10 cellular contexts compared by ENCODE assay signal in the genomic region with DNA sequence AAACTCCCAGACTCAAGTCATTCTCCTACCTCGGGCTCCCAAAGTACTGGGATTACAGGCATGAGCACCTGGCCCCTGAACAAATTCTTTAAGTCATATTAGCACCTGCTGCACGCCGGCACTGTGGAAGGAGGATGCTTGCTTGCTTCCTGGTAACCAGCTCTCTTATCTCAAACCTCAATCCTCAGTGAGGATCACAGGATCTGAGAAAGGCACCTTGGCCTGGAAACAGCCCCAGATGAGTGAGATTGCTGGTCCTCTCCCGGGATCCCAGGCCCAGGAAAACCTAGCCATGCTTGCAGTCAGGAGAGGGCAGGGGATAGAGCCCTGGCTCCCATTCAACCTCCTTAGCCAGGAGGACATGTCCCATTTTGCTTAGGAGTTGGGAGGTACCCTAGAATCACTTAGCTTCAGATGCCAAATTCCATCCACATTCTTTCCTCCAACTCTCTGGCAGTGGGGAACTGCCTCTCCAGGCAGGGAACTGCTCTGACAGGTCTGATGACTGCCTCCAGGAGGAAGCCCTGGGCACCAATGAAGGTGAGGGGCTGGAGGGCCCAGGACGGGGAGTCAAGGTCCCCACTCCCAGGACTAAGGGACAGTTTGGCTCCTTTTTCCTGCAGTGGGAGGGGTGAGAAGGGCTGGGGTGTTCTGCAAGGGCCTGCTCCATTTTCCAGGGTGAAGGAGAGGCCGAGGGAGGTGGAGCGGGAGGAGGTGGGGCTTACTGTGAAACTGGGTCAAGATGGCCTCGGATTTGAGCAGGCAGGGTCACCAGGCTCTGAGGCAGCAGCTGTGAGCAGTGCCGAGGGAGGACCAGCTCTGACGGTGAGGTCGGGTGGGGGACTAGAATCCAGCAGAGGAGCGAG. TPM values are rescaled to one million over a fixed set of nuclear protein-coding genes. Genes with fewer than 3 reads are reported as not detected.
A peak's percentile ranks its signal among the peaks of the same experiment; 100 is the strongest.
DNase-seq lines count a peak whose midpoint lies in the region; ATAC-seq and TF ChIP-seq lines count a peak whose summit lies in the region.
"Had no signal": no experiment of that assay in that cellular context is flagged by ENCODE, and none has a peak within 500 bp of the region (broad histone marks: within the 10 kb centered on the region; RNA-seq: fewer than 3 reads in every experiment).

No MANE protein-coding gene starts in this region.

- no peak for TF ChIP-seq EP300 in esophagus muscularis mucosa (IDR thresholded peaks at IDR 0.05)

- H3K4me1 Mint-ChIP-seq in WTC11, result peaks cover 11% of the 10 kb centered on the region
- peaks cover 0 to 10% (median 4%) of the 10 kb centered on the region in 7 donors for H3K4me1 Mint-ChIP-seq in naive thymus-derived CD4-positive, alpha-beta T cell

- CTCF ChIA-PET in WTC11 (lab: Charles Lee), result interaction anchor here (0.6 to 6.5 kb wide), 9 partner anchors 9 to 592 kb away, joined by 3 to 76 read pairs (median 4); a partner anchor contains a TSS
- CTCF ChIA-PET in naive thymus-derived CD4-positive, alpha-beta T cell (lab: Charles Lee), result no interaction called here

- no peaks in the 10 kb centered on the region for H3K9me3 Mint-ChIP-seq in WTC11
- no peaks in the 10 kb centered on the region for H3K9me3 Mint-ChIP-seq in naive thymus-derived CD4-positive, alpha-beta T cell

- intact Hi-C loops in esophagus muscularis mucosa (cut with DNase I), result no loop called here
- intact Hi-C loops in naive thymus-derived CD4-positive, alpha-beta T cell (cut with micrococcal nuclease), result no loop called here

- H3K36me3 Mint-ChIP-seq in WTC11, result peaks cover 6% of the 10 kb centered on the region
- peaks cover 0 to 5% (median 0%) of the 10 kb centered on the region in 5 donors for H3K36me3 Mint-ChIP-seq in naive thymus-derived CD4-positive, alpha-beta T cell

- H3K27me3 Mint-ChIP-seq in WTC11 (ENCODE audit: low read depth), result no peaks in the 10 kb centered on the region
- H3K27me3 Mint-ChIP-seq in naive thymus-derived CD4-positive, alpha-beta T cell, result peaks cover 0 to 3% (median 0%) of the 10 kb centered on the region in 5 donors

- H3K27me3 ChIP-seq in esophagus muscularis mucosa (no peaks in the 10 kb centered on the region), thoracic aorta (replicated peaks; ENCODE audit: insufficient read depth) (no peaks in the 10 kb centered on the region)
- no peaks in the 10 kb centered on the region for H3K27me3 ChIP-seq in naive thymus-derived CD4-positive, alpha-beta T cell (ENCODE audit: control insufficient read depth in 2 of 2, insufficient read depth in 2 of 2, low read length in 2 of 2)

- no peak for TF ChIP-seq POLR2A in esophagus muscularis mucosa (IDR thresholded peaks at IDR 0.05; ENCODE audit: low read depth)

- WGBS in esophagus muscularis mucosa, result 54% methylated on average over 5 of the region's 12 CpGs

- no peak for TF ChIP-seq CTCF in WTC11 (IDR thresholded peaks at IDR 0.05)
- no peak for TF ChIP-seq CTCF in esophagus muscularis mucosa (IDR thresholded peaks at IDR 0.05)
- TF ChIP-seq CTCF in thoracic aorta (IDR thresholded peaks at IDR 0.05), result no peak

- H3K27ac Mint-ChIP-seq in WTC11, result peak overlapping the region; percentile 79; the same call in 1 of the 2 replicates
- H3K27ac Mint-ChIP-seq in naive thymus-derived CD4-positive, alpha-beta T cell, result peak overlapping the region in 4 of 9 donors; percentile 34 to 72 (median 60)

- no peak overlapping the region for H3K4me3 Mint-ChIP-seq in WTC11
- no peak overlapping the region for H3K4me3 Mint-ChIP-seq in naive thymus-derived CD4-positive, alpha-beta T cell

- peak overlapping the region; percentile 24 to 31 (median 27) for H3K4me3 ChIP-seq in esophagus muscularis mucosa
- H3K4me3 ChIP-seq in thoracic aorta, result no peak overlapping the region
- H3K4me3 ChIP-seq in naive thymus-derived CD4-positive, alpha-beta T cell (ENCODE audit: low read length), result no peak overlapping the region

- DNase-seq in WTC11 (ENCODE audit: low spot score) (no peak), esophagus muscularis mucosa (ENCODE audit: extremely low spot score) (no peak), mucosa of gallbladder (ENCODE audit: low spot score) (peak; percentile 61), thoracic aorta (ENCODE audit: low spot score) (no peak), EL (no peak), HuH-7 (ENCODE audit: low spot score) (no peak)
- no peak for DNase-seq in naive thymus-derived CD4-positive, alpha-beta T cell
- DNase-seq: NCI-H1436 treated with DMSO at 0.1 percent for 48 hours had no signal

- POLR2A ChIA-PET in WTC11 (lab: Charles Lee), result interaction anchor here (1.0 kb wide), 1 partner anchor 236 kb away, joined by 3 read pairs; no protein-coding TSS in a partner anchor
- POLR2A ChIA-PET in naive thymus-derived CD4-positive, alpha-beta T cell (lab: Charles Lee), result no interaction called here

- ATAC-seq in WTC11 (peak; percentile 20), thoracic aorta (ENCODE audit: insufficient number of reproducible peaks, low FRiP score, low read depth) (peak; percentile 31), GM18511 (IDR thresholded peaks at IDR 0.05; ENCODE audit: unreplicated experiment) (no peak)
- ATAC-seq in naive thymus-derived CD4-positive, alpha-beta T cell, result no peak

- H3K36me3 ChIP-seq in esophagus muscularis mucosa (peaks cover 11 to 47% (median 42%) of the 10 kb centered on the region in 4 donors), thoracic aorta (peaks cover 31% of the 10 kb centered on the region)
- H3K36me3 ChIP-seq in naive thymus-derived CD4-positive, alpha-beta T cell (ENCODE audit: control insufficient read depth in 2 of 3, insufficient read depth in 3 of 3, low read length in 3 of 3), result peaks cover 6 to 38% (median 7%) of the 10 kb centered on the region in 3 experiments

- H3K27ac ChIP-seq in esophagus muscularis mucosa (replicated peaks in 1 of 4) (peak overlapping the region; percentile 88 to 90 (median 89)), thoracic aorta (peak overlapping the region; percentile 82 to 93)
- no peak overlapping the region for H3K27ac ChIP-seq in naive thymus-derived CD4-positive, alpha-beta T cell (ENCODE audit: low read depth, low read length)

- peaks cover 27 to 71% (median 65%) of the 10 kb centered on the region in 4 donors for H3K4me1 ChIP-seq in esophagus muscularis mucosa
- H3K4me1 ChIP-seq in thoracic aorta (ENCODE audit: control insufficient read depth in 1 of 2, low read depth in 2 of 2), result peaks cover 16 to 43% of the 10 kb centered on the region in 2 donors
- no peaks in the 10 kb centered on the region for H3K4me1 ChIP-seq in naive thymus-derived CD4-positive, alpha-beta T cell (ENCODE audit: control insufficient read depth in 2 of 2, insufficient read depth in 2 of 2, low read length in 2 of 2)

- H3K9me3 ChIP-seq in esophagus muscularis mucosa (no peaks in the 10 kb centered on the region), thoracic aorta (no peaks in the 10 kb centered on the region)
- H3K9me3 ChIP-seq in naive thymus-derived CD4-positive, alpha-beta T cell (ENCODE audit: control insufficient read depth in 2 of 3, low read length in 3 of 3), result no peaks in the 10 kb centered on the region

TF ChIP-seq in WTC11, 78 proteins besides CTCF, POLR2A, EP300 and RAD21:
- TF ChIP-seq, protein P1, sequence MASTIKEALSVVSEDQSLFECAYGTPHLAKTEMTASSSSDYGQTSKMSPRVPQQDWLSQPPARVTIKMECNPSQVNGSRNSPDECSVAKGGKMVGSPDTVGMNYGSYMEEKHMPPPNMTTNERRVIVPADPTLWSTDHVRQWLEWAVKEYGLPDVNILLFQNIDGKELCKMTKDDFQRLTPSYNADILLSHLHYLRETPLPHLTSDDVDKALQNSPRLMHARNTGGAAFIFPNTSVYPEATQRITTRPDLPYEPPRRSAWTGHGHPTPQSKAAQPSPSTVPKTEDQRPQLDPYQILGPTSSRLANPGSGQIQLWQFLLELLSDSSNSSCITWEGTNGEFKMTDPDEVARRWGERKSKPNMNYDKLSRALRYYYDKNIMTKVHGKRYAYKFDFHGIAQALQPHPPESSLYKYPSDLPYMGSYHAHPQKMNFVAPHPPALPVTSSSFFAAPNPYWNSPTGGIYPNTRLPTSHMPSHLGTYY (CRISPR knock-in tag; IDR thresholded peaks at IDR 0.05), result 0 out of 2 replicates have a peak, but pooled peaks have one; percentile 10
- TF ChIP-seq FOXK1 (CRISPR knock-in tag; IDR thresholded peaks at IDR 0.05) (no peak), GABPB1 (CRISPR knock-in tag; IDR thresholded peaks at IDR 0.05) (no peak)

RNA-seq across cellular contexts. Expression of a gene that starts 9.5 kb away (rescaled TPM):
- 0.07 to 0.16 TPM (median 0.09 TPM) in 3 replicates for total RNA-seq in WTC11 (2021)
- under 1 TPM in 3 of 4 donors, not detected in 1; 0.17 to 0.69 (median 0.58) TPM for total RNA-seq in esophagus muscularis mucosa
- total RNA-seq in mucosa of gallbladder, result 0.14 TPM
- total RNA-seq in thoracic aorta, result not detected
- total RNA-seq in naive thymus-derived CD4-positive, alpha-beta T cell, result not detected
- under 1 TPM; 0.02 to 0.09 TPM for polyA plus RNA-seq in naive thymus-derived CD4-positive, alpha-beta T cell
- total RNA-seq: myocyte had no signal

RNA-seq across cellular contexts. Expression of a gene that starts 12.3 kb away (rescaled TPM):
- total RNA-seq in WTC11 (2021) (47.2 to 58.5 TPM (median 50.9 TPM) in 3 replicates), esophagus muscularis mucosa (10 to 100 TPM; 41.1 to 60.8 (median 53.6) TPM), mucosa of gallbladder (89.5 TPM), thoracic aorta (10 to 100 TPM; 36.3 to 41.0 TPM)
- 10 to 100 TPM; 38.2 to 99.4 (median 54.3) TPM for total RNA-seq in naive thymus-derived CD4-positive, alpha-beta T cell
- 1 to 10 TPM; 5.5 to 6.3 TPM for polyA plus RNA-seq in naive thymus-derived CD4-positive, alpha-beta T cell

RNA-seq across cellular contexts. Expression of a gene that starts 28.2 kb away (rescaled TPM):
- total RNA-seq in WTC11 (2021) (0.98 to 1.1 TPM (median 1.1 TPM) in 3 replicates), esophagus muscularis mucosa (1 to 10 TPM in 2 of 4 donors, under 1 TPM in 2; 0.78 to 2.5 (median 1.3) TPM), mucosa of gallbladder (9.3 TPM), thoracic aorta (1 to 10 TPM; 4.3 to 6.1 TPM)
- 100 to 1,000 TPM in 2 of 5 experiments, 10 to 100 TPM in 3; 43.2 to 258 (median 97.0) TPM for total RNA-seq in naive thymus-derived CD4-positive, alpha-beta T cell
- 10 to 100 TPM; 40.4 to 78.6 TPM for polyA plus RNA-seq in naive thymus-derived CD4-positive, alpha-beta T cell
- total RNA-seq: myocyte had no signal

Comparison
In these comparisons a context has a peak if more than half of its experiments do, and no peak if none do; other contexts are left out.
1. ATAC-seq: peak in WTC11 (single experiment) and thoracic aorta (single experiment); none in GM18511 (single experiment) and naive thymus-derived CD4-positive, alpha-beta T cell (single experiment).
2. H3K4me3 ChIP-seq: peak in esophagus muscularis mucosa (4 of 4); none in thoracic aorta (single experiment) and naive thymus-derived CD4-positive, alpha-beta T cell (single experiment).